Comparison of ENCODE assay signal across 8 cellular contexts in the genomic region with DNA sequence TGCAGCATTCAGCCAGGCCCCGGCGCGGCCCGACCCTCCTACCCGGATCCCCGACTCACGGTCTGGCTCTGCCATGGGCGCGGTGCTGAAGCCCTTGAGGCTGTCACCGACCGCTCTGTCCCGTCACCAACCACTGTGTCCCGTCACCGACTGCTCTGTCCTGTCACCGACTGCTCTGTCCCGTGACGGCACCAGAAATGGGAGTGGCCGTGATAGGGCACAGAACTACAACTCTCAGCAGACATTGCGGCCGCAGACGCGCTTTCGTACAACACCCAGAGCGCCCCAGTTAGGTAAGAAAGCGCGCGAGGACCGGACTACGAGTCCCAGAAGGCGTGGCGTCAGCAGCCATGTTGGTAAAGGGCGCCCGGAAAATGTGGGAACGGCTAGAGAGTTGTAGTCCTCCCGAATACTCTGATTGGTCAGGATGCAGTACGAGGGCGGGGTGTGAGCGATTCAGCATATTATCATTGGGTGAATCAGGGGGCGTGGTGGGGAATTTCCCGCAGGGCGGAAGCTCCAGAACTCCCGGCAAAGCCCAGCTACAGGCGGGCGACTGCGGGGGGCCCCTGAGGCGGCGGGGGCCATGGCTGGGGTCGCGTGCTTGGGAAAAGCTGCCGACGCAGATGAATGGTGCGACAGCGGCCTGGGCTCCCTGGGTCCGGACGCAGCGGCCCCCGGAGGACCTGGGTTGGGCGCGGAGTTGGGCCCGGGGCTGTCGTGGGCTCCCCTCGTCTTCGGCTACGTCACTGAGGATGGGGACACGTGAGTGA. TPM values are rescaled to one million over a fixed set of nuclear protein-coding genes. Genes with fewer than 3 reads are reported as not detected.
DNase-seq lines count a peak whose midpoint lies in the region; ATAC-seq, FAIRE-seq and TF ChIP-seq lines count a peak whose summit lies in the region.

A gene with protein sequence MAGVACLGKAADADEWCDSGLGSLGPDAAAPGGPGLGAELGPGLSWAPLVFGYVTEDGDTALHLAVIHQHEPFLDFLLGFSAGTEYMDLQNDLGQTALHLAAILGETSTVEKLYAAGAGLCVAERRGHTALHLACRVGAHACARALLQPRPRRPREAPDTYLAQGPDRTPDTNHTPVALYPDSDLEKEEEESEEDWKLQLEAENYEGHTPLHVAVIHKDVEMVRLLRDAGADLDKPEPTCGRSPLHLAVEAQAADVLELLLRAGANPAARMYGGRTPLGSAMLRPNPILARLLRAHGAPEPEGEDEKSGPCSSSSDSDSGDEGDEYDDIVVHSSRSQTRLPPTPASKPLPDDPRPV (plus strand): TSS at position 523 of the 773 bp plus-strand sequence. CDS start 64 bp downstream, at position 587.
A gene (minus strand): TSS at position 172 of the 773 bp plus-strand sequence. CDS start 97 bp downstream, at position 75.

- DNase-seq in EL, result peak; percentile 100
- peak; percentile 98 for DNase-seq in H54 (ENCODE audit: insufficient read length, low spot score)
- DNase-seq in activated T-helper 9 cell treated with anti-CD3 and anti-CD28 coated beads, Interleukin-2, amount 50 U/mL, for 16 hours (ENCODE audit: low read depth), result peak; percentile 98
- DNase-seq in fibroblast of peridontal ligament (ENCODE audit: extremely low read depth), result peak; percentile 100
- peak; percentile 97 for DNase-seq in natural killer cell
- DNase-seq in stimulated activated naive CD4-positive, alpha-beta T cell treated with Interleukin-2 at 50 U/mL for 16 hours (lab: John Stamatoyannopoulos, UW), result peak; percentile 100

- H2AFZ ChIP-seq in Loucy (ENCODE audit: low read length), result peak within 1 kb of the TSS; percentile 93

- H3K9me3 Mint-ChIP-seq in natural killer cell, result no peaks in the 10 kb centered on the region

- H3K27me3 ChIP-seq in Loucy (ENCODE audit: insufficient read depth, low read length, poor library complexity, severe bottlenecking), result no peaks in the 10 kb centered on the region

- FAIRE-seq in H54 (lab: Jason Lieb, UNC), result peak; percentile 91

- H4K20me1 ChIP-seq in Loucy (ENCODE audit: insufficient read depth, low read length, poor library complexity, severe bottlenecking), result no peaks in the 10 kb centered on the region

- peak within 1 kb of the TSS; percentile 91 for H3K4me3 ChIP-seq in Loucy (ENCODE audit: low read length, poor library complexity, severe bottlenecking)

- peaks cover 18% of the 10 kb centered on the region for H3K79me2 ChIP-seq in Loucy (ENCODE audit: insufficient read depth, low read length)

- H3K4me3 Mint-ChIP-seq in natural killer cell, result peak within 1 kb of the TSS; percentile 97

- H3K9me2 ChIP-seq in Loucy (replicated peaks; ENCODE audit: low read depth, low read length), result no peaks in the 10 kb centered on the region

- peak within 1 kb of the TSS; percentile 80 for H3K9ac ChIP-seq in Loucy (ENCODE audit: low read depth, low read length, poor library complexity, severe bottlenecking)

- peak within 1 kb of the TSS; percentile 96 to 98 for H3K27ac Mint-ChIP-seq in natural killer cell

- H3K4me1 Mint-ChIP-seq in natural killer cell, result peaks cover 64 to 65% of the 10 kb centered on the region in 2 donors

- peaks cover 18% of the 10 kb centered on the region for H3K4me1 ChIP-seq in Loucy (ENCODE audit: insufficient read depth, low read length, poor library complexity, severe bottlenecking)

- H3K4me2 ChIP-seq in Loucy (ENCODE audit: low read depth, low read length, poor library complexity, severe bottlenecking), result peak within 1 kb of the TSS; percentile 92

- no peaks in the 10 kb centered on the region for H3K36me3 Mint-ChIP-seq in natural killer cell

- no peaks in the 10 kb centered on the region; the same call in 1 of the 2 replicates for H3K36me3 ChIP-seq in Loucy (ENCODE audit: insufficient read depth, low read length)

- H3F3A ChIP-seq in Loucy (ENCODE audit: low read depth), result no peaks in the 10 kb centered on the region

- TF ChIP-seq POLR2A in H54 (IDR thresholded peaks at IDR 0.05; ENCODE audit: low read depth, low read length) (peak; percentile 77), Raji (IDR thresholded peaks at IDR 0.05; ENCODE audit: insufficient read depth, low read depth, low read length) (peak; percentile 74)

- no peaks in the 10 kb centered on the region for H3K27me3 Mint-ChIP-seq in natural killer cell (ENCODE audit: low read depth in 2 of 2)

- no peaks in the 10 kb centered on the region for H3K9me3 ChIP-seq in Loucy (ENCODE audit: insufficient read depth, low read depth, low read length)

- ATAC-seq in natural killer cell, result peak; percentile 82 to 95 (median 82)

- TF ChIP-seq CTCF in Loucy (conservative IDR thresholded peaks at IDR 0.05; ENCODE audit: low read length) (no peak), natural killer cell (IDR thresholded peaks at IDR 0.05) (no peak)

- intact Hi-C loops in natural killer cell (cut with micrococcal nuclease), result loop anchor here (1.0 to 5.0 kb wide), 6 partner anchors 21 to 67 kb away; a partner anchor contains a TSS

RNA-seq across cellular contexts. Expression of the first gene that starts in this region (rescaled TPM):
- total RNA-seq in natural killer cell, result 100 to 1,000 TPM in 2 of 3 donors, 10 to 100 TPM in 1; 78.0 to 125 (median 118) TPM

RNA-seq across cellular contexts. Expression of the second gene that starts in this region (rescaled TPM):
- total RNA-seq in natural killer cell, result 100 to 1,000 TPM; 171 to 283 (median 208) TPM

Comparison
In these comparisons a context has a peak if more than half of its experiments do, and no peak if none do; other contexts are left out.
1. Peak in every context shown above with its lines: DNase-seq, ATAC-seq and H3K4me3 ChIP-seq.